13 cellular contexts compared by ENCODE assay signal in the genomic region with DNA sequence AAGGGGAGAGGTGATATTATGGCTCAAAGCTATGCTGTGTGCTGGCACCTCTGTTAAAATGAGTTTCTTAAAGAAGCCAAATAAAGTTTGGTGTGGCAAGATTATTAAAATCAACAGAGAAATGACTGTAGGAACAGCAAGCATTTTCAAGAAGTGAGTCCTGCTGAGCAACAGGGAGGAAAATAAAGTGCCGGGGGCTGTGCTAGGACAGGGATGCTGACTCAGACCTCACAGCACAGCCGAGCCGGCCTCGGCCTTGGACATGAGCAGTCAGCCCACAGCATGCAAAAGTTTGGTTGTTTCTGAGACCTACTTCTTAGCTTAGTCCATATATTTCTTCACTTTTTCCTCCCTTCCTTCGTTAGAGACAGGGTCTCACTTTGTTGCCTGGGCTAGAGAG. TPM values are rescaled to one million over a fixed set of nuclear protein-coding genes. Genes with fewer than 3 reads are reported as not detected.
DNase-seq lines count a peak whose midpoint lies in the region; ATAC-seq and TF ChIP-seq lines count a peak whose summit lies in the region.
"Had no signal": no experiment of that assay in that cellular context is flagged by ENCODE, and none has a peak within 500 bp of the region (broad histone marks: within the 10 kb centered on the region; RNA-seq: fewer than 3 reads in every experiment).

No MANE protein-coding gene starts in this region.

- no peaks in the 10 kb centered on the region for H3K36me3 Mint-ChIP-seq in osteocyte (ENCODE audit: unreplicated experiment)
- H3K36me3 Mint-ChIP-seq in natural killer cell treated with Interleukin-12 subunit alpha and Interleukin-12 subunit beta and Interleukin-15 and Interleukin-18, amount 100 ng/mL, for 72 hours: no peaks in the 10 kb centered on the region
- H3K36me3 Mint-ChIP-seq: T-cell had no signal

- peak overlapping the region; percentile 88 for H3K27ac ChIP-seq in SJSA1

- H3K4me3 ChIP-seq in SJSA1 (no peak overlapping the region), epithelial cell of esophagus (ENCODE audit: low read length) (no peak overlapping the region)

- H3K4me3 Mint-ChIP-seq in osteocyte (ENCODE audit: unreplicated experiment): no peak overlapping the region
- no peak overlapping the region for H3K4me3 Mint-ChIP-seq in natural killer cell treated with Interleukin-12 subunit alpha and Interleukin-12 subunit beta and Interleukin-15 and Interleukin-18, amount 100 ng/mL, for 72 hours
- H3K4me3 Mint-ChIP-seq: T-cell had no signal

- H3K9me3 ChIP-seq in SJSA1 (replicated peaks): no peaks in the 10 kb centered on the region

- H3K9me3 Mint-ChIP-seq in osteocyte (ENCODE audit: unreplicated experiment): no peaks in the 10 kb centered on the region
- no peaks in the 10 kb centered on the region for H3K9me3 Mint-ChIP-seq in natural killer cell treated with Interleukin-12 subunit alpha and Interleukin-12 subunit beta and Interleukin-15 and Interleukin-18, amount 100 ng/mL, for 72 hours
- H3K9me3 Mint-ChIP-seq: T-cell had no signal

- DNase-seq in GM03348 (ENCODE audit: low spot score) (peak; percentile 85), SJSA1 (ENCODE audit: low read depth in 1 of 2, low spot score in 2 of 2) (peak; percentile 62 to 83), epithelial cell of esophagus (ENCODE audit: low read depth) (peak; percentile 91), osteocyte (ENCODE audit: extremely low spot score, unreplicated experiment) (no peak), mucosa of gallbladder (ENCODE audit: low spot score) (no peak), NCI-H526 (lab: John Stamatoyannopoulos, UW) (no peak)
- no peak for DNase-seq in natural killer cell treated with Interleukin-12 subunit alpha and Interleukin-12 subunit beta and Interleukin-15 and Interleukin-18, amount 100 ng/mL, for 72 hours (ENCODE audit: low spot score)
- DNase-seq: activated CD4-positive, CD25-positive, alpha-beta regulatory T cell treated with anti-CD3 and anti-CD28 coated beads, Interleukin-2, amount 50 U/mL, for 72 hours; activated naive CD4-positive, alpha-beta T cell treated with anti-CD3 and anti-CD28 coated beads, Interleukin-2, amount 50 U/mL, for 16 hours; NCI-H1048; stimulated activated naive CD8-positive, alpha-beta T cell treated with anti-CD3 and anti-CD28 coated beads, Interleukin-15, Interleukin-2, amounts not matched to agents 100 U/mL and 50 U/mL, for 24 hours; T-cell had no signal

- no peak for TF ChIP-seq CTCF in epithelial cell of esophagus (IDR thresholded peaks at IDR 0.05; ENCODE audit: insufficient read depth, low read depth, low read length, missing control alignments)
- TF ChIP-seq CTCF in osteocyte (IDR thresholded peaks at IDR 0.05): no peak

- no peaks in the 10 kb centered on the region for H3K27me3 ChIP-seq in SJSA1 (replicated peaks)

- peaks cover 38% of the 10 kb centered on the region for H3K4me1 Mint-ChIP-seq in osteocyte (ENCODE audit: unreplicated experiment)
- peaks cover 8 to 9% of the 10 kb centered on the region in 2 donors for H3K4me1 Mint-ChIP-seq in natural killer cell treated with Interleukin-12 subunit alpha and Interleukin-12 subunit beta and Interleukin-15 and Interleukin-18, amount 100 ng/mL, for 72 hours (ENCODE audit: low read depth in 2 of 2)

- no peak for ATAC-seq in GM19023 (IDR thresholded peaks at IDR 0.05; ENCODE audit: unreplicated experiment)
- no peak for ATAC-seq in natural killer cell treated with Interleukin-12 subunit alpha and Interleukin-12 subunit beta and Interleukin-15 and Interleukin-18, amount 100 ng/mL, for 72 hours
- ATAC-seq: stimulated activated naive CD8-positive, alpha-beta T cell treated with anti-CD3 and anti-CD28 coated beads, Interleukin-15, Interleukin-2, amounts not matched to agents 100 U/mL and 50 U/mL, for 24 hours; T-cell had no signal

- peak overlapping the region; percentile 45 for H3K27ac Mint-ChIP-seq in osteocyte (ENCODE audit: unreplicated experiment)
- no peak overlapping the region for H3K27ac Mint-ChIP-seq in natural killer cell treated with Interleukin-12 subunit alpha and Interleukin-12 subunit beta and Interleukin-15 and Interleukin-18, amount 100 ng/mL, for 72 hours
- H3K27ac Mint-ChIP-seq: T-cell had no signal

- H3K36me3 ChIP-seq in SJSA1: no peaks in the 10 kb centered on the region

- H3K27me3 Mint-ChIP-seq in osteocyte (ENCODE audit: unreplicated experiment): no peaks in the 10 kb centered on the region
- peaks cover 7 to 11% of the 10 kb centered on the region in 2 donors for H3K27me3 Mint-ChIP-seq in natural killer cell treated with Interleukin-12 subunit alpha and Interleukin-12 subunit beta and Interleukin-15 and Interleukin-18, amount 100 ng/mL, for 72 hours

- H3K4me1 ChIP-seq in SJSA1 (replicated peaks): peaks cover 95% of the 10 kb centered on the region

RNA-seq across cellular contexts. Expression of gene CNIH3, which starts 19.2 kb away (rescaled TPM):
- 7.8 and 7.9 TPM in 2 replicates for total RNA-seq in SJSA1 (2014; rRNA removed; shearing (Covaris generic))
- 4.2 and 5.5 TPM in 2 replicates for total RNA-seq in osteocyte
- 1.5 TPM for total RNA-seq in mucosa of gallbladder
- total RNA-seq in natural killer cell treated with Interleukin-12 subunit alpha and Interleukin-12 subunit beta and Interleukin-15 and Interleukin-18, amount 100 ng/mL, for 72 hours: 1 to 10 TPM; 1.5 TPM

Comparison
In these comparisons a context has a peak if more than half of its experiments do, and no peak if none do; other contexts are left out.
1. DNase-seq: peak in GM03348 (single experiment), SJSA1 (2 of 2) and epithelial cell of esophagus (single experiment); none in osteocyte (single experiment), mucosa of gallbladder (single experiment), natural killer cell treated with Interleukin-12 subunit alpha and Interleukin-12 subunit beta and Interleukin-15 and Interleukin-18, amount 100 ng/mL, for 72 hours (single experiment) and NCI-H526 (0 of 2).